ENCODE assay signal across 8 cellular contexts in genomic region chr2:109396338-109397180, GRCh38.
DNase-seq lines count a peak whose midpoint lies in the region; ATAC-seq, FAIRE-seq and TF ChIP-seq lines count a peak whose summit lies in the region.
"Had no signal": no experiment of that assay in that cellular context is flagged by ENCODE, and none has a peak within 500 bp of the region (broad histone marks: within the 10 kb centered on the region; RNA-seq: fewer than 3 reads in every experiment).

No MANE protein-coding gene starts in this region.

- ATAC-seq in upper lobe of right lung = no peak

- TF ChIP-seq POLR2A in H54 (IDR thresholded peaks at IDR 0.05; ENCODE audit: low read depth, low read length) = no peak

- no peak for TF ChIP-seq CTCF in GM20000 (IDR thresholded peaks at IDR 0.05; ENCODE audit: extremely low read depth, missing control alignments)
- peak; percentile 19 for TF ChIP-seq CTCF in fibroblast of the aortic adventitia (IDR thresholded peaks at IDR 0.05; ENCODE audit: insufficient read depth, low read length)
- no peak for TF ChIP-seq CTCF in tibial artery (IDR thresholded peaks at IDR 0.05)
- TF ChIP-seq CTCF in upper lobe of right lung (IDR thresholded peaks at IDR 0.05) = no peak

- H3K4me3 ChIP-seq in fibroblast of the aortic adventitia (ENCODE audit: low read depth, low read length) (no peak overlapping the region), tibial artery (no peak overlapping the region), upper lobe of right lung (no peak overlapping the region)

- H3K27me3 ChIP-seq in tibial artery (no peaks in the 10 kb centered on the region), upper lobe of right lung (no peaks in the 10 kb centered on the region)

- H3K36me3 ChIP-seq in tibial artery (peaks cover 0 to 9% (median 6%) of the 10 kb centered on the region in 3 donors), upper lobe of right lung (no peaks in the 10 kb centered on the region)

- FAIRE-seq in H54 (lab: Jason Lieb, UNC) = no peak

- H3K4me1 ChIP-seq in tibial artery = peaks cover 0 to 26% (median 6%) of the 10 kb centered on the region in 4 donors
- H3K4me1 ChIP-seq in upper lobe of right lung = no peaks in the 10 kb centered on the region

- intact Hi-C loops in tibial artery (cut with DNase I; ENCODE audit: low total_unique reads) = no loop called here
- intact Hi-C loops in upper lobe of right lung (cut with DNase I) = loop anchor here (10.0 kb wide), 1 partner anchor 52 kb away; no protein-coding TSS in a partner anchor

- peak overlapping the region in 1 of 2 donors; percentile 23 for H3K27ac ChIP-seq in tibial artery
- no peak overlapping the region for H3K27ac ChIP-seq in upper lobe of right lung

- DNase-seq in Daoy (ENCODE audit: low read depth) (peak; percentile 16), GM20000 (ENCODE audit: low spot score) (peak; percentile 35), NCI-H510A treated with DMSO at 0.1 percent for 48 hours (lab: John Stamatoyannopoulos, UW) (peak; percentile 68), fibroblast of the aortic adventitia (ENCODE audit: low read depth) (peak; percentile 22), H54 (ENCODE audit: insufficient read length, low spot score) (no peak), tibial artery (no peak), upper lobe of right lung (no peak)
- DNase-seq: NCI-H1436 treated with DMSO at 0.1 percent for 48 hours had no signal

- H3K9me3 ChIP-seq in tibial artery (no peaks in the 10 kb centered on the region), upper lobe of right lung (no peaks in the 10 kb centered on the region)

Comparison
In these comparisons a context has a peak if more than half of its experiments do, and no peak if none do; other contexts are left out.
1. DNase-seq: peak in Daoy (single experiment), GM20000 (single experiment), NCI-H510A treated with DMSO at 0.1 percent for 48 hours (single experiment) and fibroblast of the aortic adventitia (single experiment); none in H54 (single experiment), tibial artery (0 of 2) and upper lobe of right lung (single experiment).